In genomic region chr10:125216309-125216708, GRCh38 we compare ENCODE assay signal across 41 cellular contexts.
"Had no signal": no experiment of that assay in that cellular context is flagged by ENCODE, and none has a peak within 500 bp of the region (broad histone marks: within the 10 kb centered on the region; RNA-seq: fewer than 3 reads in every experiment).

No MANE protein-coding gene starts in this region.

- DNase-seq: activated effector memory CD4-positive, alpha-beta T cell treated with anti-CD3 and anti-CD28 coated beads, Interleukin-2, amount 50 U/mL, for 16 hours; activated effector memory CD4-positive, alpha-beta T cell treated with Interleukin-2 at 50 U/mL for 16 hours; activated gamma-delta T cell; activated gamma-delta T cell treated with Interleukin-2 at 50 U/mL for 16 hours; activated naive CD4-positive, alpha-beta T cell; activated naive CD4-positive, alpha-beta T cell treated with anti-CD3 and anti-CD28 coated beads for 36 hours; activated naive CD4-positive, alpha-beta T cell treated with anti-CD3 and anti-CD28 coated beads, Interleukin-2, amount 10 ng/mL, durations not matched to agents 7 days and 5 days; activated naive CD4-positive, alpha-beta T cell treated with anti-CD3 and anti-CD28 coated beads, Interleukin-2, amount 50 U/mL, for 16 hours; activated naive CD4-positive, alpha-beta T cell treated with Interleukin-2 at 50 U/mL for 16 hours; activated naive CD8-positive, alpha-beta T cell treated with anti-CD3 and anti-CD28 coated beads for 36 hours; activated naive CD8-positive, alpha-beta T cell treated with anti-CD3 and anti-CD28 coated beads, Interleukin-2, amount 10 ng/mL, durations not matched to agents 7 days and 5 days; activated naive CD8-positive, alpha-beta T cell treated with anti-CD3 and anti-CD28 coated beads, Interleukin-2, amount 50 U/mL, for 24 hours; activated T-cell treated with anti-CD3 and anti-CD28 coated beads for 4 hours; activated T-cell treated with anti-CD3 and anti-CD28 coated beads, Interleukin-2, amount 50 U/mL, for 1 hour; activated T-cell treated with anti-CD3 and anti-CD28 coated beads, Interleukin-2, amount 50 U/mL, for 24 hours; activated T-cell treated with anti-CD3 and anti-CD28 coated beads, Interleukin-2, amount 50 U/mL, for 4 hours; activated T-cell treated with anti-CD3 and anti-CD28 coated beads, Interleukin-2, amount 50 U/mL, for 48 hours; activated T-cell treated with anti-CD3 and anti-CD28 coated beads, Interleukin-2, amount 50 U/mL, for 72 hours; adrenal gland; amniotic stem cell; amygdala; anterior cingulate cortex; aorta; body of pancreas; brain microvascular endothelial cell; caudate nucleus; central memory CD4-positive, alpha-beta T cell; cerebellar nuclear complex had no signal

- H3K36me3 Mint-ChIP-seq: activated naive CD4-positive, alpha-beta T cell treated with anti-CD3 and anti-CD28 coated beads, Interleukin-2, amount 10 ng/mL, durations not matched to agents 7 days and 5 days; activated naive CD4-positive, alpha-beta T cell treated with anti-CD3 and anti-CD28 coated beads, Interleukin-2, amount 50 U/mL, for 24 hours; activated naive CD4-positive, alpha-beta T cell treated with anti-CD3 and anti-CD28 coated beads, Interleukin-2, amount 50 U/mL, for 72 hours; activated naive CD8-positive, alpha-beta T cell; activated naive CD8-positive, alpha-beta T cell treated with anti-CD3 and anti-CD28 coated beads for 36 hours; activated naive CD8-positive, alpha-beta T cell treated with anti-CD3 and anti-CD28 coated beads, Interleukin-2, amount 10 ng/mL, durations not matched to agents 7 days and 5 days; brain had no signal

- H3K36me3 ChIP-seq: adrenal gland, ascending aorta, brain microvascular endothelial cell, breast epithelium, cardiac muscle cell had no signal

- H3K9me3 ChIP-seq: adrenal gland, ascending aorta, body of pancreas, breast epithelium had no signal

- H3K27ac ChIP-seq: adrenal gland, ascending aorta, body of pancreas, brain microvascular endothelial cell, breast epithelium, cardiac muscle cell had no signal

- H3K27me3 Mint-ChIP-seq: activated naive CD4-positive, alpha-beta T cell treated with anti-CD3 and anti-CD28 coated beads, Interleukin-2, amount 10 ng/mL, durations not matched to agents 7 days and 5 days; activated naive CD8-positive, alpha-beta T cell; activated naive CD8-positive, alpha-beta T cell treated with anti-CD3 and anti-CD28 coated beads, Interleukin-2, amount 50 U/mL, for 24 hours had no signal

- H3K4me3 Mint-ChIP-seq: activated naive CD4-positive, alpha-beta T cell treated with anti-CD3 and anti-CD28 coated beads for 36 hours; activated naive CD4-positive, alpha-beta T cell treated with anti-CD3 and anti-CD28 coated beads, Interleukin-2, amount 10 ng/mL, durations not matched to agents 7 days and 5 days; activated naive CD4-positive, alpha-beta T cell treated with anti-CD3 and anti-CD28 coated beads, Interleukin-2, amount 50 U/mL, for 24 hours; activated naive CD8-positive, alpha-beta T cell; activated naive CD8-positive, alpha-beta T cell treated with anti-CD3 and anti-CD28 coated beads for 36 hours; activated naive CD8-positive, alpha-beta T cell treated with anti-CD3 and anti-CD28 coated beads, Interleukin-2, amount 10 ng/mL, durations not matched to agents 7 days and 5 days; activated naive CD8-positive, alpha-beta T cell treated with anti-CD3 and anti-CD28 coated beads, Interleukin-2, amount 50 U/mL, for 24 hours; activated T-cell treated with anti-CD3 and anti-CD28 coated beads, Interleukin-2, amount 50 U/mL, for 24 hours; activated T-cell treated with anti-CD3 and anti-CD28 coated beads, Interleukin-2, amount 50 U/mL, for 4 hours; activated T-cell treated with anti-CD3 and anti-CD28 coated beads, Interleukin-2, amount 50 U/mL, for 72 hours; activated T-helper 1 cell treated with anti-CD3 and anti-CD28 coated beads, Interleukin-12 subunit alpha, Interleukin-12 subunit beta, Interleukin-2, Interleukin-4 antibody, amounts not matched to agents 30 ng/mL and 10 ng/mL and 1 ng/mL, durations not matched to agents 14 hours and 24 hours and 36 hours; activated T-helper 17 cell treated with anti-CD3 and anti-CD28 coated beads, Interleukin-2, amount 50 U/mL, for 72 hours; brain; central memory CD8-positive, alpha-beta T cell had no signal

- H3K27ac Mint-ChIP-seq: activated naive CD4-positive, alpha-beta T cell treated with anti-CD3 and anti-CD28 coated beads for 36 hours; activated naive CD4-positive, alpha-beta T cell treated with anti-CD3 and anti-CD28 coated beads, Interleukin-2, amount 10 ng/mL, durations not matched to agents 7 days and 5 days; activated naive CD4-positive, alpha-beta T cell treated with anti-CD3 and anti-CD28 coated beads, Interleukin-2, amount 50 U/mL, for 24 hours; activated naive CD4-positive, alpha-beta T cell treated with anti-CD3 and anti-CD28 coated beads, Interleukin-2, amount 50 U/mL, for 72 hours; activated naive CD8-positive, alpha-beta T cell; activated naive CD8-positive, alpha-beta T cell treated with anti-CD3 and anti-CD28 coated beads for 36 hours; activated naive CD8-positive, alpha-beta T cell treated with anti-CD3 and anti-CD28 coated beads, Interleukin-2, amount 10 ng/mL, durations not matched to agents 7 days and 5 days; activated naive CD8-positive, alpha-beta T cell treated with anti-CD3 and anti-CD28 coated beads, Interleukin-2, amount 50 U/mL, for 24 hours; activated T-cell treated with anti-CD3 and anti-CD28 coated beads, Interleukin-2, amount 50 U/mL, for 24 hours; activated T-cell treated with anti-CD3 and anti-CD28 coated beads, Interleukin-2, amount 50 U/mL, for 72 hours; activated T-helper 1 cell treated with anti-CD3 and anti-CD28 coated beads, Interleukin-12 subunit alpha, Interleukin-12 subunit beta, Interleukin-2, Interleukin-4 antibody, amounts not matched to agents 30 ng/mL and 10 ng/mL and 1 ng/mL, durations not matched to agents 14 hours and 24 hours and 36 hours; activated T-helper 17 cell treated with anti-CD3 and anti-CD28 coated beads, Interleukin-2, amount 50 U/mL, for 72 hours; activated T-helper 2 cell treated with anti-CD3 and anti-CD28 coated beads, Interferon-gamma antibody, Interleukin-2, Interleukin-4, amounts not matched to agents 10 μg/mL and 5 μg/mL and 100 μg/mL, durations not matched to agents 14 hours and 24 hours and 36 hours; brain had no signal

- H3K4me1 ChIP-seq: adrenal gland, ascending aorta, breast epithelium had no signal

- FAIRE-seq: astrocyte, bronchial epithelial cell had no signal

- ATAC-seq: activated naive CD4-positive, alpha-beta T cell treated with anti-CD3 and anti-CD28 coated beads, Interleukin-2, amount 50 U/mL, for 72 hours; activated naive CD8-positive, alpha-beta T cell treated with anti-CD3 and anti-CD28 coated beads, Interleukin-2, amount 50 U/mL, for 24 hours; activated T-cell treated with anti-CD3 and anti-CD28 coated beads, Interleukin-2, amount 50 U/mL, for 4 hours; activated T-cell treated with anti-CD3 and anti-CD28 coated beads, Interleukin-2, amount 50 U/mL, for 72 hours; activated T-helper 17 cell treated with anti-CD3 and anti-CD28 coated beads, Interleukin-2, amount 50 U/mL, for 72 hours; body of pancreas had no signal

- H3K4me1 Mint-ChIP-seq: activated naive CD4-positive, alpha-beta T cell treated with anti-CD3 and anti-CD28 coated beads, Interleukin-2, amount 10 ng/mL, durations not matched to agents 7 days and 5 days; activated naive CD4-positive, alpha-beta T cell treated with anti-CD3 and anti-CD28 coated beads, Interleukin-2, amount 50 U/mL, for 24 hours; activated naive CD8-positive, alpha-beta T cell treated with anti-CD3 and anti-CD28 coated beads for 36 hours; activated naive CD8-positive, alpha-beta T cell treated with anti-CD3 and anti-CD28 coated beads, Interleukin-2, amount 10 ng/mL, durations not matched to agents 7 days and 5 days; activated naive CD8-positive, alpha-beta T cell treated with anti-CD3 and anti-CD28 coated beads, Interleukin-2, amount 50 U/mL, for 24 hours; activated T-helper 17 cell treated with anti-CD3 and anti-CD28 coated beads, Interleukin-2, amount 50 U/mL, for 72 hours; central memory CD8-positive, alpha-beta T cell had no signal

- H3K4me3 ChIP-seq: adrenal gland, ascending aorta, body of pancreas, breast epithelium, cardiac muscle cell had no signal

- H3K27me3 ChIP-seq: adrenal gland, ascending aorta, body of pancreas, breast epithelium, cardiac muscle cell had no signal

- H3K9me3 Mint-ChIP-seq: activated naive CD4-positive, alpha-beta T cell treated with anti-CD3 and anti-CD28 coated beads for 36 hours; activated naive CD4-positive, alpha-beta T cell treated with anti-CD3 and anti-CD28 coated beads, Interleukin-2, amount 10 ng/mL, durations not matched to agents 7 days and 5 days; activated naive CD4-positive, alpha-beta T cell treated with anti-CD3 and anti-CD28 coated beads, Interleukin-2, amount 50 U/mL, for 24 hours; activated naive CD8-positive, alpha-beta T cell treated with anti-CD3 and anti-CD28 coated beads for 36 hours; activated naive CD8-positive, alpha-beta T cell treated with anti-CD3 and anti-CD28 coated beads, Interleukin-2, amount 10 ng/mL, durations not matched to agents 7 days and 5 days; activated naive CD8-positive, alpha-beta T cell treated with anti-CD3 and anti-CD28 coated beads, Interleukin-2, amount 50 U/mL, for 24 hours; activated T-cell treated with anti-CD3 and anti-CD28 coated beads, Interleukin-2, amount 50 U/mL, for 4 hours; activated T-cell treated with anti-CD3 and anti-CD28 coated beads, Interleukin-2, amount 50 U/mL, for 72 hours; activated T-helper 1 cell treated with anti-CD3 and anti-CD28 coated beads, Interleukin-12 subunit alpha, Interleukin-12 subunit beta, Interleukin-2, Interleukin-4 antibody, amounts not matched to agents 30 ng/mL and 10 ng/mL and 1 ng/mL, durations not matched to agents 14 hours and 24 hours and 36 hours; activated T-helper 17 cell treated with anti-CD3 and anti-CD28 coated beads, Interleukin-2, amount 50 U/mL, for 72 hours; activated T-helper 2 cell treated with anti-CD3 and anti-CD28 coated beads, Interferon-gamma antibody, Interleukin-2, Interleukin-4, amounts not matched to agents 10 μg/mL and 5 μg/mL and 100 μg/mL, durations not matched to agents 14 hours and 24 hours and 36 hours; central memory CD8-positive, alpha-beta T cell had no signal
